8 cellular contexts compared by ENCODE assay signal in the genomic region with DNA sequence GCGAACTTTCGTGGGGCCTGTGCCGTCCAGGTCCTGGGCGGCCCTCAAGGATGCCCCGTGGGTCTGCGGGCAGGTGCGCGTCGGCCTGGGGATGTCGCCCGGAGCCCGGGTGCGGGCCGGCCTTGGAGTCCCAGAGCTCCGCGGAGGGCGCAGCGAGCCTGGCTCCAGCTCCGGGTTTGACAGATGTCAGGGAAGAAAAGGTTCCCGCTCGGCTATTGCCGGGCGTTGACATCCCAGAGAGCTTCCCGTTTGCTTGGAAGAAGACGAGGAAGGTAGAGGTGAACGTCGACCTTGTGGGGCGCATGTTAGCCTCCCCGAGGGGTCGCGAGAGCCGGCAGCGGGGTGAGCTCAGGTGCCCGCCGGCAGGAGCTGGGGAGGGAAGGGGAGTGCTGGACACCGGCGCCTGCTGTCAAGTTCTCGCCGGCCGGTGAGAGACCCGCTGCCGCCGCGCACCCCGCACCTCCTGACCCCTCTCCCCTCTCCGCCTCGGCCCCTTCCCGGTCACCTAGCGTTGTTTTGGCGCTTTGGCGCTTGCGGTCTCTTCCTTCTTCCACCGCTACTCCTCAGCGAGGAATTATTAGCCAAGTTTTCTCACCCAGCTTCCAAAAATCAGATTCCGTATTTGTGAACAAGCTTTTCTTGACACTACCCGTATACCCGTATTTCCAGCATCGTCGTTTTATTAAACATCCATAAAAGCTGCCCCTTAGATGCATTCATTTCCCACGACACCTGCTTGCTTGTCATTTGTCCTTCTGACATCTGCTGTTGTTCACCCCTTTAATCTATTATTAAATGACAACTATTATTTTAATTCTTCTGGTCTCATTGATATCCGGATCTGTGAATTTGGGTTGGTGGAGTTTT. TPM values are rescaled to one million over a fixed set of nuclear protein-coding genes. Genes with fewer than 3 reads are reported as not detected.
A peak's percentile ranks its signal among the peaks of the same experiment; 100 is the strongest.
DNase-seq lines count a peak whose midpoint lies in the region; ATAC-seq, FAIRE-seq and TF ChIP-seq lines count a peak whose summit lies in the region.

No MANE protein-coding gene starts in this region.

- H3K4me3 ChIP-seq in body of pancreas (peak overlapping the region; percentile 63 to 98), HepG2 (replicated peaks in 1 of 3; ENCODE audit: insufficient read depth in 1 of 3, low read depth in 2 of 3, low read length in 3 of 3) (peak overlapping the region; percentile 72 to 85 (median 74); a peak in 5 of 6 replicates), thymus (ENCODE audit: low read length) (peak overlapping the region; percentile 79)

- intact Hi-C loops in body of pancreas (cut with DNase I) (no loop called here), HepG2 (cut with micrococcal nuclease; ENCODE audit: unreplicated experiment) (loop anchor here (10.0 kb wide), 1 partner anchor 56 kb away; no protein-coding TSS in a partner anchor)

- peak; percentile 1 for ATAC-seq in HG03039 (IDR thresholded peaks at IDR 0.05; ENCODE audit: unreplicated experiment)
- no peak for ATAC-seq in body of pancreas
- no peak; the same call in 2 of the 3 replicates for ATAC-seq in HepG2

- no peak for TF ChIP-seq CTCF in body of pancreas (IDR thresholded peaks at IDR 0.05)
- no peak for TF ChIP-seq CTCF in HepG2 (CRISPR knock-in tag; IDR thresholded peaks at IDR 0.05)

- no peak for TF ChIP-seq RAD21 in HepG2 (CRISPR knock-in tag; IDR thresholded peaks at IDR 0.05)

- TF ChIP-seq EP300 in HepG2 (IDR thresholded peaks at IDR 0.05; ENCODE audit: low read depth in 2 of 2, low read length in 2 of 2) (no peak), HepG2 (CRISPR knock-in tag; IDR thresholded peaks at IDR 0.05; ENCODE audit: borderline replicate concordance) (no peak)

- POLR2A ChIA-PET in HepG2 (lab: Yijun Ruan, JAX), result no interaction called here

- no peak overlapping the region for H2AFZ ChIP-seq in HepG2 (ENCODE audit: low read length)

- no peaks in the 10 kb centered on the region for H3K27me3 ChIP-seq in body of pancreas
- peaks cover 3 to 41% of the 10 kb centered on the region in 2 experiments; a peak in 4 of 5 replicates for H3K27me3 ChIP-seq in HepG2 (ENCODE audit: control insufficient read depth in 1 of 2, insufficient read depth in 2 of 2, low read length in 2 of 2)
- H3K27me3 ChIP-seq in thymus (ENCODE audit: control insufficient read depth, insufficient read depth), result peaks cover 20% of the 10 kb centered on the region

- CTCF ChIA-PET in HepG2 (lab: Yijun Ruan, JAX; ENCODE audit: low intra/inter-chr PET ratio, low total read pairs), result no interaction called here

- peak overlapping the region; percentile 35; the same call in 1 of the 2 replicates for H3K9ac ChIP-seq in HepG2 (ENCODE audit: insufficient read depth, low read depth, low read length)

- no peaks in the 10 kb centered on the region for H3K79me2 ChIP-seq in HepG2 (ENCODE audit: insufficient read depth, low read length)

- no TSS peak for BruUV-seq in HepG2 (replicated peaks; lab: Mats Ljungman, UMichigan)

- H3K9me3 ChIP-seq in body of pancreas (no peaks in the 10 kb centered on the region), HepG2 (ENCODE audit: low read length) (no peaks in the 10 kb centered on the region), thymus (ENCODE audit: control insufficient read depth) (no peaks in the 10 kb centered on the region)

- H4K20me1 ChIP-seq in HepG2 (ENCODE audit: insufficient read depth, low read length), result no peaks in the 10 kb centered on the region; the same call in 1 of the 2 replicates

- H3K4me1 ChIP-seq in body of pancreas (peaks cover 29% of the 10 kb centered on the region), HepG2 (ENCODE audit: insufficient read depth, low read length) (no peaks in the 10 kb centered on the region; the same call in 1 of the 2 replicates), thymus (ENCODE audit: control insufficient read depth, insufficient read depth, low read length) (peaks cover 17% of the 10 kb centered on the region)

- no peaks in the 10 kb centered on the region for H3K36me3 ChIP-seq in body of pancreas (replicated peaks in 1 of 2; ENCODE audit: insufficient read depth in 1 of 2, low read depth in 2 of 2)
- H3K36me3 ChIP-seq in HepG2 (replicated peaks in 1 of 2; ENCODE audit: control insufficient read depth in 1 of 2, insufficient read depth in 2 of 2, low read length in 2 of 2), result no peaks in the 10 kb centered on the region
- H3K36me3 ChIP-seq in thymus (ENCODE audit: control insufficient read depth, insufficient read depth), result no peaks in the 10 kb centered on the region

- FAIRE-seq in HepG2 (lab: Jason Lieb, UNC), result no peak
- FAIRE-seq in H54 (lab: Jason Lieb, UNC), result no peak

- peak overlapping the region; percentile 84 for H3K4me2 ChIP-seq in HepG2 (ENCODE audit: low read depth, low read length)

- 2 to 8% methylated on average over 22 to 60 of the region's 61 CpGs for whole genome bisulfite sequencing in body of pancreas, 2 donors
- 18% methylated on average over 32 of the region's 61 CpGs for WGBS in HepG2 (ENCODE audit: low lambda C conversion rate)
- WGBS in thymus, result 7% methylated on average over 61 of the region's 61 CpGs

- in situ Hi-C loops in HepG2 (cut with HindIII; ENCODE audit: extremely low pct_ligation_motif_present, low pct_unique_long_range_greater_than_20kb), result no loop called here

- DNase-seq in DMS53 (lab: John Stamatoyannopoulos, UW), result peak; percentile 66
- peak in 3 of 4 donors; percentile 29 to 45 (median 29) for DNase-seq in body of pancreas
- DNase-seq in HepG2 (ENCODE audit: low spot score), result no peak
- DNase-seq in H54 (ENCODE audit: insufficient read length, low spot score), result no peak
- DNase-seq in OCI-M1 (lab: John Stamatoyannopoulos, UW), result no peak
- DNase-seq in epidermal melanocyte (ENCODE audit: insufficient read length, low spot score), result no peak

- TF ChIP-seq POLR2A in body of pancreas (IDR thresholded peaks at IDR 0.05), result no peak
- TF ChIP-seq POLR2A in HepG2 (IDR thresholded peaks at IDR 0.05; ENCODE audit: insufficient read depth in 1 of 2, low read depth in 2 of 2, low read length in 2 of 2), result no peak
- no peak for TF ChIP-seq POLR2A in H54 (IDR thresholded peaks at IDR 0.05; ENCODE audit: low read depth, low read length)

- H3K27ac ChIP-seq in body of pancreas, result peak overlapping the region in 3 of 4 donors; percentile 87 to 94 (median 88)
- H3K27ac ChIP-seq in HepG2 (ENCODE audit: extremely low read length, insufficient read depth, low read length), result no peak overlapping the region
- H3K27ac ChIP-seq in thymus (ENCODE audit: low read depth), result peak overlapping the region; percentile 94

TF ChIP-seq in HepG2, 621 proteins besides CTCF, POLR2A, EP300 and RAD21 (continues in another document):
- TF ChIP-seq JUNB (CRISPR knock-in tag; IDR thresholded peaks at IDR 0.05; ENCODE audit: borderline replicate concordance) (no peak), MXD1 (CRISPR knock-in tag; IDR thresholded peaks at IDR 0.05) (no peak), MTF2 (CRISPR knock-in tag; IDR thresholded peaks at IDR 0.05; ENCODE audit: borderline replicate concordance) (peak; percentile 70; the same call in 1 of the 2 replicates)

RNA-seq across cellular contexts. Expression of gene BMAL1, which starts 1.3 kb away (rescaled TPM):
- 10 to 100 TPM; 19.5 to 35.3 TPM for total RNA-seq in body of pancreas
- 4.8 and 5.0 TPM in 2 replicates for total RNA-seq in HepG2 (2016; rRNA removed; fragmentation: Illumina TruSeq; extraction: Trizol)
- 1.9 and 3.3 TPM in 2 replicates for total RNA-seq in HepG2 (2016; cell fraction: cytosol; rRNA removed; fragmentation: Illumina TruSeq; extraction: Trizol; ENCODE audit: low read depth)
- total RNA-seq in HepG2 (2016; cell fraction: insoluble cytoplasmic fraction; rRNA removed; fragmentation: Illumina TruSeq; extraction: Trizol), result 4.8 and 5.5 TPM in 2 replicates
- total RNA-seq in HepG2 (2016; cell fraction: membrane; rRNA removed; fragmentation: Illumina TruSeq; extraction: Trizol), result 5.3 and 5.5 TPM in 2 replicates
- total RNA-seq in HepG2 (2016; cell fraction: nucleus; rRNA removed; fragmentation: Illumina TruSeq; extraction: Trizol), result 5.3 and 7.6 TPM in 2 replicates
- polyA plus RNA-seq in HepG2 (2011; rRNA removed), result 3.3 and 4.5 TPM in 2 replicates
- polyA plus RNA-seq in HepG2 (2011; cell fraction: cytosol; rRNA removed), result 2.1 and 2.8 TPM in 2 replicates
- polyA plus RNA-seq in HepG2 (2011; cell fraction: nucleus; rRNA removed), result 4.7 and 5.0 TPM in 2 replicates
- polyA plus RNA-seq in HepG2 (2012), result 5.6 and 6.9 TPM in 2 replicates
- polyA plus RNA-seq in HepG2 (2016; cell fraction: cytosol; fragmentation: Illumina TruSeq; extraction: Trizol; ENCODE audit: low read depth), result 1.5 and 2.8 TPM in 2 replicates
- polyA plus RNA-seq in HepG2 (2016; cell fraction: insoluble cytoplasmic fraction; fragmentation: Illumina TruSeq; extraction: Trizol; ENCODE audit: low read depth), result 3.8 and 4.8 TPM in 2 replicates
- polyA plus RNA-seq in HepG2 (2016; cell fraction: membrane; fragmentation: Illumina TruSeq; extraction: Trizol; ENCODE audit: low read depth), result 3.2 and 5.1 TPM in 2 replicates
- polyA plus RNA-seq in HepG2 (2016; cell fraction: nucleus; fragmentation: Illumina TruSeq; extraction: Trizol; ENCODE audit: insufficient read depth, low read depth), result 5.1 and 8.2 TPM in 2 replicates
- polyA minus RNA-seq in HepG2 (2011; rRNA and poly(A)+ RNA removed; ENCODE audit: low replicate concordance), result 5.9 and 21.3 TPM in 2 replicates
- polyA minus RNA-seq in HepG2 (2011; cell fraction: cytosol; rRNA and poly(A)+ RNA removed), result 3.9 and 8.9 TPM in 2 replicates
- polyA minus RNA-seq in HepG2 (2011; cell fraction: nucleus; rRNA and poly(A)+ RNA removed), result 9.0 and 14.3 TPM in 2 replicates
- 35.4 TPM for polyA plus RNA-seq in thymus

Comparison
In these comparisons a context has a peak if more than half of its experiments do, and no peak if none do; other contexts are left out.
1. DNase-seq: peak in DMS53 (single experiment) and body of pancreas (3 of 4); none in HepG2 (single experiment), H54 (single experiment), OCI-M1 (single experiment) and epidermal melanocyte (single experiment).
2. Peak in every context shown above with its lines, with median percentiles within 50 percentile points of each other: H3K4me3 ChIP-seq.